In genomic region chr16:28491970-28492474, GRCh38 we compare ENCODE assay signal across 8 cellular contexts. TPM values are rescaled to one million over a fixed set of nuclear protein-coding genes. Genes with fewer than 3 reads are reported as not detected.
A peak's percentile ranks its signal among the peaks of the same experiment; 100 is the strongest.
DNase-seq lines count a peak whose midpoint lies in the region; ATAC-seq and TF ChIP-seq lines count a peak whose summit lies in the region.

TSS of gene CLN3 (minus strand) at chr16:28492074. CDS start at chr16:28491759, 315 bp downstream.

- peak within 1 kb of the TSS; percentile 98 for H2AFZ ChIP-seq in PC-3 (ENCODE audit: low read length)

- POLR2A ChIA-PET in PC-3 (lab: Charles Lee; ENCODE audit: unreplicated experiment): no interaction called here

- no peaks in the 10 kb centered on the region for H3K27me3 ChIP-seq in PC-3 (ENCODE audit: low read length)

- peak within 1 kb of the TSS; percentile 98 for H3K4me2 ChIP-seq in PC-3 (ENCODE audit: low read length)

- H3K9me2 ChIP-seq in PC-3 (replicated peaks; ENCODE audit: low read length): no peaks in the 10 kb centered on the region

- no peaks in the 10 kb centered on the region for H3K36me3 ChIP-seq in PC-3 (ENCODE audit: low read depth, low read length)
- peaks cover 4% of the 10 kb centered on the region for H3K36me3 ChIP-seq in mucosa of descending colon (ENCODE audit: low read depth)

- TSS peak; percentile 87 for BruUV-seq in PC-3 (replicated peaks; lab: Mats Ljungman, UMichigan)

- H3K79me2 ChIP-seq in PC-3 (ENCODE audit: low read length): 0 out of 2 replicates have a peak, but pooled peaks cover 4% of the 10 kb centered on the region

- intact Hi-C loops in PC-3 (cut with micrococcal nuclease): loop anchor here (2.0 kb wide), 1 partner anchor 57 kb away; no protein-coding TSS in a partner anchor
- intact Hi-C loops in mucosa of descending colon (cut with DNase I, micrococcal nuclease): no loop called here

- H3K4me3 ChIP-seq in Jurkat, Clone E6-1 (ENCODE audit: low read length): peak within 1 kb of the TSS; percentile 93
- peak within 1 kb of the TSS; percentile 99 for H3K4me3 ChIP-seq in PC-3 (ENCODE audit: low read length)
- H3K4me3 ChIP-seq in epithelial cell of proximal tubule (ENCODE audit: low read depth, low read length): peak within 1 kb of the TSS; percentile 99
- peak within 1 kb of the TSS; percentile 78 for H3K4me3 ChIP-seq in mucosa of descending colon

- H3K27ac ChIP-seq in PC-3 (ENCODE audit: low read length): peak within 1 kb of the TSS; percentile 89

- H3K4me1 ChIP-seq in PC-3 (ENCODE audit: insufficient read depth, low read length): no peaks in the 10 kb centered on the region
- peaks cover 31% of the 10 kb centered on the region for H3K4me1 ChIP-seq in mucosa of descending colon (ENCODE audit: low read depth)

- no peaks in the 10 kb centered on the region for H3K9me3 ChIP-seq in PC-3 (ENCODE audit: low read length)
- no peaks in the 10 kb centered on the region for H3K9me3 ChIP-seq in mucosa of descending colon

- no peak for TF ChIP-seq CTCF in PC-3 (conservative IDR thresholded peaks at IDR 0.05; ENCODE audit: low read depth, low read length)
- TF ChIP-seq CTCF in epithelial cell of proximal tubule (conservative IDR thresholded peaks at IDR 0.05; ENCODE audit: low read depth, low read length): no peak
- no peak for TF ChIP-seq CTCF in mucosa of descending colon (IDR thresholded peaks at IDR 0.05)

- ATAC-seq in GM21529 (IDR thresholded peaks at IDR 0.05; ENCODE audit: unreplicated experiment): peak; percentile 61
- ATAC-seq in PC-3: peak; percentile 96
- peak; percentile 75 for ATAC-seq in mucosa of descending colon

- peak within 1 kb of the TSS; percentile 94 for H3K9ac ChIP-seq in PC-3 (ENCODE audit: low read length)

- CTCF ChIA-PET in PC-3 (lab: Charles Lee): no interaction called here

- DNase-seq in DMS 273 treated with DMSO at 0.1 percent for 48 hours (lab: John Stamatoyannopoulos, UW) (peak; percentile 82), PC-3 (peak; percentile 82), activated T-cell treated with anti-CD3 and anti-CD28 coated beads for 48 hours (ENCODE audit: low read depth) (peak; percentile 80), epithelial cell of proximal tubule (ENCODE audit: low read depth) (peak; percentile 70), mucosa of descending colon (peak; percentile 91 to 96 (median 95))
- peak; percentile 94 for DNase-seq in Jurkat, Clone E6-1 (ENCODE audit: low read depth, low spot score)
- DNase-seq in stimulated activated CD8-positive, alpha-beta memory T cell treated with anti-CD3 and anti-CD28 coated beads, Interleukin-4, amount 100 ng/mL, for 1 hour (ENCODE audit: low read depth in 2 of 2, low spot score in 1 of 2): peak; percentile 72

- H3F3A ChIP-seq in PC-3 (ENCODE audit: low read length, unreplicated experiment): no peaks in the 10 kb centered on the region

- no peaks in the 10 kb centered on the region for H4K20me1 ChIP-seq in PC-3 (ENCODE audit: low read length)

RNA-seq across cellular contexts. Expression of gene CLN3, which starts in this region (rescaled TPM):
- polyA plus RNA-seq in Jurkat, Clone E6-1 (2012; ENCODE audit: insufficient read depth, insufficient read length): 34.6 TPM
- total RNA-seq in PC-3 (2014; rRNA removed) (10.7 and 13.3 TPM in 2 replicates), epithelial cell of proximal tubule (15.5 and 16.0 TPM in 2 replicates), mucosa of descending colon (100 to 1,000 TPM in 2 of 3 donors, 10 to 100 TPM in 1; 73.4 to 125 (median 101) TPM)

Comparison
In these comparisons a context has a peak if more than half of its experiments do, and no peak if none do; other contexts are left out.
1. Peak in every context shown above with its lines: DNase-seq, ATAC-seq, H3K4me3 ChIP-seq and H3K27ac ChIP-seq.